ENCODE assay signal across 1 cellular context in the genomic region with DNA sequence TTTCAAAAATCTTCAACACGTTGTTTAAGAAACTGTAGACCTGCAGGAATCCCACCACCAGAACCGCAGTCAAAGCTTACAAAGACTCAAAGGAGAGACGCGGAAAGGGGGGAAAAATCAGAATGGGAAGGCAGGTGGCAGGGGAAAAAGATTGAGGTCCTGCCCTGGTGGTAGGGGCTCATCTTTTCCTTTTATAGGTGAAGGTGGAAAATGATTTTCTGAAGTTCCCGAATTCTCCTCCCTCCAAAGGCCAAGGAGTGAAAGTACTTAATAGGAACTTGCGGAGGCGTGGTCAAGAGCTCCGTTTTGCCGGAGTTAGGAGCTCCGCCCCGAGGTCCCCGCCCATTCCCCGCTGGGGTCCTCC.
TF ChIP-seq lines count a peak whose summit lies in the region.

No MANE protein-coding gene starts in this region.

TF ChIP-seq in SK-N-SH, 30 proteins besides CTCF, POLR2A, EP300 and RAD21 (continued from another document):
- TF ChIP-seq USF1 (IDR thresholded peaks at IDR 0.05; ENCODE audit: borderline replicate concordance, low read depth) (no peak), SMC3 (IDR thresholded peaks at IDR 0.05; ENCODE audit: low read depth, low read length) (peak; percentile 25; the same call in 1 of the 2 replicates), RXRA (IDR thresholded peaks at IDR 0.05; ENCODE audit: borderline replicate concordance, low read depth) (no peak), ZBTB33 (IDR thresholded peaks at IDR 0.05; ENCODE audit: borderline replicate concordance, low read depth) (no peak), YY1 (IDR thresholded peaks at IDR 0.05; ENCODE audit: low read depth) (no peak), TEAD4 (IDR thresholded peaks at IDR 0.05; ENCODE audit: borderline replicate concordance, insufficient read depth) (no peak), EZH2phosphoT487 (IDR thresholded peaks at IDR 0.05; ENCODE audit: borderline replicate concordance, low read depth) (no peak), GATA2 (CRISPR knock-in tag; IDR thresholded peaks at IDR 0.05) (no peak), NRF1 (IDR thresholded peaks at IDR 0.05; ENCODE audit: low read depth, low read length) (no peak), RCOR1 (IDR thresholded peaks at IDR 0.05; ENCODE audit: low read length) (no peak), MEF2A (IDR thresholded peaks at IDR 0.05; ENCODE audit: borderline replicate concordance, low read depth) (no peak)
- TF ChIP-seq, protein P1, sequence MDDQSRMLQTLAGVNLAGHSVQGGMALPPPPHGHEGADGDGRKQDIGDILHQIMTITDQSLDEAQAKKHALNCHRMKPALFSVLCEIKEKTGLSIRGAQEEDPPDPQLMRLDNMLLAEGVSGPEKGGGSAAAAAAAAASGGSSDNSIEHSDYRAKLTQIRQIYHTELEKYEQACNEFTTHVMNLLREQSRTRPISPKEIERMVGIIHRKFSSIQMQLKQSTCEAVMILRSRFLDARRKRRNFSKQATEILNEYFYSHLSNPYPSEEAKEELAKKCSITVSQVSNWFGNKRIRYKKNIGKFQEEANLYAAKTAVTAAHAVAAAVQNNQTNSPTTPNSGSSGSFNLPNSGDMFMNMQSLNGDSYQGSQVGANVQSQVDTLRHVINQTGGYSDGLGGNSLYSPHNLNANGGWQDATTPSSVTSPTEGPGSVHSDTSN (IDR thresholded peaks at IDR 0.05) = no peak
- TF ChIP-seq, protein P2, sequence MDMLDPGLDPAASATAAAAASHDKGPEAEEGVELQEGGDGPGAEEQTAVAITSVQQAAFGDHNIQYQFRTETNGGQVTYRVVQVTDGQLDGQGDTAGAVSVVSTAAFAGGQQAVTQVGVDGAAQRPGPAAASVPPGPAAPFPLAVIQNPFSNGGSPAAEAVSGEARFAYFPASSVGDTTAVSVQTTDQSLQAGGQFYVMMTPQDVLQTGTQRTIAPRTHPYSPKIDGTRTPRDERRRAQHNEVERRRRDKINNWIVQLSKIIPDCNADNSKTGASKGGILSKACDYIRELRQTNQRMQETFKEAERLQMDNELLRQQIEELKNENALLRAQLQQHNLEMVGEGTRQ (IDR thresholded peaks at IDR 0.05; ENCODE audit: borderline replicate concordance, low read depth, low read length) = no peak
- TF ChIP-seq, protein P3, sequence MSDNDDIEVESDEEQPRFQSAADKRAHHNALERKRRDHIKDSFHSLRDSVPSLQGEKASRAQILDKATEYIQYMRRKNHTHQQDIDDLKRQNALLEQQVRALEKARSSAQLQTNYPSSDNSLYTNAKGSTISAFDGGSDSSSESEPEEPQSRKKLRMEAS (IDR thresholded peaks at IDR 0.05; ENCODE audit: low read depth) = no peak
